Comparison of ENCODE assay signal across 11 cellular contexts in genomic region chr11:47396049-47396320, GRCh38. TPM values are rescaled to one million over a fixed set of nuclear protein-coding genes. Genes with fewer than 3 reads are reported as not detected.
A peak's percentile ranks its signal among the peaks of the same experiment; 100 is the strongest.
DNase-seq lines count a peak whose midpoint lies in the region; ATAC-seq and TF ChIP-seq lines count a peak whose summit lies in the region.
"Had no signal": no experiment of that assay in that cellular context is flagged by ENCODE, and none has a peak within 500 bp of the region (broad histone marks: within the 10 kb centered on the region; RNA-seq: fewer than 3 reads in every experiment).

No MANE protein-coding gene starts in this region.

- TF ChIP-seq CTCF in OCI-LY1 (IDR thresholded peaks at IDR 0.05; ENCODE audit: low read length): no peak
- no peak for TF ChIP-seq CTCF in gastrocnemius medialis (IDR thresholded peaks at IDR 0.05 in 4 of 5, conservative IDR thresholded peaks at IDR 0.05 in 1 of 5)

- H3K4me3 ChIP-seq in CD4-positive, alpha-beta memory T cell (ENCODE audit: low read length in 2 of 2): no peak overlapping the region
- H3K4me3 ChIP-seq in OCI-LY1 (ENCODE audit: low read depth, low read length, poor library complexity, severe bottlenecking) (no peak overlapping the region), gastrocnemius medialis (no peak overlapping the region)
- H3K4me3 ChIP-seq: prostate gland had no signal

- H3K4me1 ChIP-seq in CD4-positive, alpha-beta memory T cell (ENCODE audit: insufficient read depth, low read length): peaks cover 57% of the 10 kb centered on the region
- peaks cover 63% of the 10 kb centered on the region for H3K4me1 ChIP-seq in OCI-LY1 (ENCODE audit: insufficient read depth, low read length, severe bottlenecking)
- H3K4me1 ChIP-seq in gastrocnemius medialis: peaks cover 6 to 22% of the 10 kb centered on the region in 2 donors

- H2AFZ ChIP-seq in OCI-LY1 (ENCODE audit: low read length): no peak overlapping the region

- H3K36me3 Mint-ChIP-seq in CD4-positive, alpha-beta memory T cell: no peaks in the 10 kb centered on the region
- peaks cover 5% of the 10 kb centered on the region for H3K36me3 Mint-ChIP-seq in effector memory CD8-positive, alpha-beta T cell (ENCODE audit: insufficient read depth)

- H3K27me3 ChIP-seq in CD4-positive, alpha-beta memory T cell (ENCODE audit: insufficient read depth, low read length): no peaks in the 10 kb centered on the region
- H3K27me3 ChIP-seq in OCI-LY1 (ENCODE audit: insufficient read depth, low read length) (no peaks in the 10 kb centered on the region), gastrocnemius medialis (no peaks in the 10 kb centered on the region)

- peaks cover 0 to 3% (median 0%) of the 10 kb centered on the region in 8 donors for H3K9me3 Mint-ChIP-seq in CD4-positive, alpha-beta memory T cell
- H3K9me3 Mint-ChIP-seq in effector memory CD8-positive, alpha-beta T cell: no peaks in the 10 kb centered on the region

- no peaks in the 10 kb centered on the region for H3K79me2 ChIP-seq in OCI-LY1 (ENCODE audit: insufficient read depth, low read length)

- no peaks in the 10 kb centered on the region for H4K20me1 ChIP-seq in OCI-LY1 (ENCODE audit: insufficient read depth, low read length)

- no peaks in the 10 kb centered on the region for H3K27me3 Mint-ChIP-seq in CD4-positive, alpha-beta memory T cell
- H3K27me3 Mint-ChIP-seq in effector memory CD8-positive, alpha-beta T cell: no peaks in the 10 kb centered on the region

- no peak overlapping the region for H3K27ac ChIP-seq in CD4-positive, alpha-beta memory T cell (ENCODE audit: low read depth, low read length)
- peak overlapping the region; percentile 88 for H3K27ac ChIP-seq in OCI-LY1 (ENCODE audit: low read depth, low read length, poor library complexity, severe bottlenecking)
- H3K27ac ChIP-seq in gastrocnemius medialis: peak overlapping the region; percentile 72 to 82 (median 80)

- no peak for ATAC-seq in effector memory CD8-positive, alpha-beta T cell (replicated peaks)
- ATAC-seq in gastrocnemius medialis: no peak

- H3K9me3 ChIP-seq in CD4-positive, alpha-beta memory T cell (ENCODE audit: control insufficient read depth in 1 of 2, low read length in 2 of 2): no peaks in the 10 kb centered on the region
- H3K9me3 ChIP-seq in OCI-LY1 (ENCODE audit: low read length) (no peaks in the 10 kb centered on the region), gastrocnemius medialis (no peaks in the 10 kb centered on the region)
- H3K9me3 ChIP-seq: prostate gland had no signal

- TF ChIP-seq POLR2A in gastrocnemius medialis (IDR thresholded peaks at IDR 0.05): no peak

- peaks cover 16 to 67% (median 42%) of the 10 kb centered on the region in 4 donors for H3K4me1 Mint-ChIP-seq in CD4-positive, alpha-beta memory T cell
- peaks cover 27 to 42% of the 10 kb centered on the region in 2 donors for H3K4me1 Mint-ChIP-seq in effector memory CD8-positive, alpha-beta T cell (ENCODE audit: low read depth in 2 of 2)

- POLR2A ChIA-PET in CD4-positive, alpha-beta memory T cell (lab: Charles Lee; ENCODE audit: partially characterized antibody): interaction anchor here (1.0 to 2.1 kb wide), 2 partner anchors 11 to 181 kb away, joined by 3 to 13 read pairs; partner anchors contain the start of gene DDB2

- H3F3A ChIP-seq in OCI-LY1 (ENCODE audit: insufficient read depth, low read length): 0 out of 2 replicates have a peak, but pooled peaks cover under 1% of the 10 kb centered on the region

- DNase-seq in CD4-positive, alpha-beta memory T cell: no peak
- no peak for DNase-seq in effector memory CD8-positive, alpha-beta T cell
- DNase-seq in gastrocnemius medialis: no peak
- DNase-seq in stimulated activated CD4-positive, alpha-beta T cell treated with anti-CD3 and anti-CD28 coated beads, Interleukin-12 subunit alpha, Interleukin-12 subunit beta, amount 100 ng/mL, for 4 hours: no peak
- no peak for DNase-seq in NCI-H1436 (lab: John Stamatoyannopoulos, UW)
- no peak for DNase-seq in stimulated activated CD4-positive, alpha-beta T cell treated with anti-CD3 and anti-CD28 coated beads, Interleukin-4, amount 100 ng/mL, for 1 hour
- DNase-seq: NCI-H1694; SIG-M5; stimulated activated naive CD4-positive, alpha-beta T cell had no signal

- no peaks in the 10 kb centered on the region for H3K36me3 ChIP-seq in CD4-positive, alpha-beta memory T cell (ENCODE audit: insufficient read depth, low read length)
- no peaks in the 10 kb centered on the region for H3K36me3 ChIP-seq in OCI-LY1 (ENCODE audit: insufficient read depth, low read length)
- no peaks in the 10 kb centered on the region for H3K36me3 ChIP-seq in gastrocnemius medialis
- H3K36me3 ChIP-seq: prostate gland had no signal

- H3K4me3 Mint-ChIP-seq in CD4-positive, alpha-beta memory T cell: peak overlapping the region in 3 of 8 donors; percentile 47 to 65 (median 48)
- H3K4me3 Mint-ChIP-seq in effector memory CD8-positive, alpha-beta T cell: peak overlapping the region; percentile 50 to 68

- H3K9ac ChIP-seq in OCI-LY1 (ENCODE audit: low read length): no peak overlapping the region; the same call in 1 of the 2 replicates

- no peaks in the 10 kb centered on the region for H3K9me2 ChIP-seq in OCI-LY1 (ENCODE audit: low read depth, low read length)

- CTCF ChIA-PET in CD4-positive, alpha-beta memory T cell (lab: Charles Lee; ENCODE audit: partially characterized antibody): interaction anchor here (10.3 kb wide), 1 partner anchor 23 kb away, joined by 149 read pairs; no protein-coding TSS in a partner anchor

- intact Hi-C loops in CD4-positive, alpha-beta memory T cell (cut with micrococcal nuclease): no loop called here
- intact Hi-C loops in gastrocnemius medialis (cut with DNase I; ENCODE audit: low total_unique reads): no loop called here

- in situ Hi-C loops in gastrocnemius medialis (cut with MboI; ENCODE audit: low sequenced_read_pairs in 4 of 4): no loop called here

- H3K27ac Mint-ChIP-seq in CD4-positive, alpha-beta memory T cell: peak overlapping the region; percentile 42 to 92 (median 86)
- peak overlapping the region; percentile 87 to 95 for H3K27ac Mint-ChIP-seq in effector memory CD8-positive, alpha-beta T cell

- H3K4me2 ChIP-seq in OCI-LY1 (ENCODE audit: low read length): no peak overlapping the region

RNA-seq across cellular contexts. Expression of gene SLC39A13, which starts 12.4 kb away (rescaled TPM):
- 10 to 100 TPM; 63.6 to 68.3 TPM for total RNA-seq in CD4-positive, alpha-beta memory T cell
- 10 to 100 TPM; 22.3 to 33.6 TPM for polyA plus RNA-seq in CD4-positive, alpha-beta memory T cell
- 10 to 100 TPM; 16.8 to 48.9 (median 25.6) TPM for total RNA-seq in gastrocnemius medialis

RNA-seq across cellular contexts. Expression of gene SPI1, which starts 17.6 kb away (rescaled TPM):
- total RNA-seq in CD4-positive, alpha-beta memory T cell: 1 to 10 TPM; 4.8 to 5.0 TPM
- polyA plus RNA-seq in CD4-positive, alpha-beta memory T cell: under 1 TPM in 1 of 2 donors, not detected in 1; 0.28 TPM
- 1 to 10 TPM in 3 of 4 donors, under 1 TPM in 1; 0.44 to 7.0 (median 4.2) TPM for total RNA-seq in gastrocnemius medialis

RNA-seq across cellular contexts. Expression of gene PSMC3, which starts 30.3 kb away (rescaled TPM):
- total RNA-seq in CD4-positive, alpha-beta memory T cell: 10 to 100 TPM; 53.9 to 59.6 TPM
- polyA plus RNA-seq in CD4-positive, alpha-beta memory T cell: 100 to 1,000 TPM; 114 to 152 TPM
- total RNA-seq in gastrocnemius medialis: 100 to 1,000 TPM; 243 to 350 (median 329) TPM

RNA-seq across cellular contexts. Expression of gene MYBPC3, which starts 43.5 kb away (rescaled TPM):
- not detected for total RNA-seq in CD4-positive, alpha-beta memory T cell
- not detected for polyA plus RNA-seq in CD4-positive, alpha-beta memory T cell
- total RNA-seq in gastrocnemius medialis: under 1 TPM in 1 of 4 donors, not detected in 3; 0.07 TPM

RNA-seq across cellular contexts. Expression of gene RAPSN, which starts 53.0 kb away (rescaled TPM):
- total RNA-seq in CD4-positive, alpha-beta memory T cell: 1 to 10 TPM in 1 of 2 experiments, under 1 TPM in 1; 0.55 to 1.7 TPM
- not detected for polyA plus RNA-seq in CD4-positive, alpha-beta memory T cell
- total RNA-seq in gastrocnemius medialis: 10 to 100 TPM; 48.9 to 68.6 (median 59.4) TPM

Comparison
In these comparisons a context has a peak if more than half of its experiments do, and no peak if none do; other contexts are left out.
1. RNA of gene PSMC3, which starts 30.3 kb away (total RNA-seq): 243 to 350 TPM in gastrocnemius medialis; 53.9 to 59.6 TPM in CD4-positive, alpha-beta memory T cell; every median in the first group is over 4 times any median in the second.